ENCODE assay signal across 32 cellular contexts in the genomic region with DNA sequence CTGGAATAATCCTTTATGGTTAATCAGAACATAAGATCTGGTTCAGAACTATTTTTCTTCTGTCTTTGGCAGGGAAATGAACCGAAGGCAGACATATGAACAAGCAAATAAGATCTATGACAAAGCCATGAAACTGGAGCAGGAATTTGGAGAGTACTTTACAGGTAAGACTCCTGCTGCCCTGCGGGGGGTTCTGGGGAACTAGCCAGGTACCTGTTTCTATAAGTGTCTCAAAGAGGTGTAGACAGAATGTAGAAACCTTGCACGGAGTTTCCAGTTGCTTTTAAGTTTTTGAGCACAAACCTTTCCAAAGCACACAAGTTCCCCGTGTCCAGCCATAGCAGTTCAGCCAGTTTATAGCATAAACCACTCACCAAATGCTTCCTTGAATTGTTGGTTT.
"Had no signal": no experiment of that assay in that cellular context is flagged by ENCODE, and none has a peak within 500 bp of the region (broad histone marks: within the 10 kb centered on the region; RNA-seq: fewer than 3 reads in every experiment).

No MANE protein-coding gene starts in this region.

- ATAC-seq: activated CD8-positive, alpha-beta T cell treated with anti-CD3 and anti-CD28 coated beads for 36 hours; activated naive CD4-positive, alpha-beta T cell treated with anti-CD3 and anti-CD28 coated beads, Interleukin-2, amount 50 U/mL, for 72 hours; activated T-cell treated with anti-CD3 and anti-CD28 coated beads, Interleukin-2, amount 50 U/mL, for 4 hours; activated T-cell treated with anti-CD3 and anti-CD28 coated beads, Interleukin-2, amount 50 U/mL, for 72 hours; activated T-helper 17 cell treated with anti-CD3 and anti-CD28 coated beads, Interleukin-2, amount 50 U/mL, for 72 hours; body of pancreas had no signal

- H3K36me3 ChIP-seq: adrenal gland, brain microvascular endothelial cell, breast epithelium had no signal

- DNase-seq: activated B cell treated with CpG ODN at 0.5 μM for 24 hours; activated CD4-positive, alpha-beta memory T cell treated with anti-CD3 and anti-CD28 coated beads for 36 hours; activated CD4-positive, alpha-beta T cell treated with anti-CD3 and anti-CD28 coated beads for 4 hours; activated CD4-positive, alpha-beta T cell treated with anti-CD3 and anti-CD28 coated beads, Interleukin-2, amount 10 ng/mL, durations not matched to agents 24 days and 14 days; activated CD4-positive, alpha-beta T cell treated with anti-CD3 and anti-CD28 coated beads, Interleukin-2, amount 50 U/mL, for 1 hour; activated CD4-positive, alpha-beta T cell treated with anti-CD3 and anti-CD28 coated beads, Interleukin-2, amount 50 U/mL, for 4 hours; activated CD4-positive, CD25-positive, alpha-beta regulatory T cell treated with anti-CD3 and anti-CD28 coated beads, Interleukin-2, amount 50 U/mL, for 72 hours; activated CD8-positive, alpha-beta memory T cell treated with anti-CD3 and anti-CD28 coated beads, Interleukin-2, amount 50 U/mL, for 4 hours; activated CD8-positive, alpha-beta T cell treated with anti-CD3 and anti-CD28 coated beads for 36 hours; activated effector memory CD4-positive, alpha-beta T cell treated with anti-CD3 and anti-CD28 coated beads, Interleukin-2, amount 50 U/mL, for 16 hours; activated gamma-delta T cell treated with Interleukin-2 at 50 U/mL for 16 hours; activated naive CD4-positive, alpha-beta T cell; activated naive CD4-positive, alpha-beta T cell treated with anti-CD3 and anti-CD28 coated beads for 36 hours; activated naive CD4-positive, alpha-beta T cell treated with anti-CD3 and anti-CD28 coated beads, Interleukin-2, amount 50 U/mL, for 16 hours; activated naive CD8-positive, alpha-beta T cell treated with anti-CD3 and anti-CD28 coated beads for 36 hours; activated T-cell treated with anti-CD3 and anti-CD28 coated beads for 4 hours; activated T-cell treated with anti-CD3 and anti-CD28 coated beads, Interleukin-2, amount 50 U/mL, for 1 hour; activated T-cell treated with anti-CD3 and anti-CD28 coated beads, Interleukin-2, amount 50 U/mL, for 4 hours; activated T-cell treated with anti-CD3 and anti-CD28 coated beads, Interleukin-2, amount 50 U/mL, for 72 hours; adrenal gland; amniotic stem cell; aorta; body of pancreas; brain microvascular endothelial cell; central memory CD4-positive, alpha-beta T cell; T-helper 1 cell; T-helper 2 cell; T-helper 9 cell had no signal

- H3K27me3 ChIP-seq: adrenal gland, body of pancreas, brain microvascular endothelial cell had no signal

- H3K4me3 ChIP-seq: adrenal gland, body of pancreas, breast epithelium had no signal

- H3K4me1 ChIP-seq: adrenal gland, breast epithelium had no signal

- H3K27ac ChIP-seq: adrenal gland, body of pancreas, brain microvascular endothelial cell, breast epithelium, VCaP had no signal

- H3K9me3 ChIP-seq: adrenal gland, body of pancreas, breast epithelium had no signal
